ENCODE assay signal across 31 cellular contexts in genomic region chr22:20977019-20977418, GRCh38. TPM values are rescaled to one million over a fixed set of nuclear protein-coding genes. Genes with fewer than 3 reads are reported as not detected.
"Had no signal": no experiment of that assay in that cellular context is flagged by ENCODE, and none has a peak within 500 bp of the region (broad histone marks: within the 10 kb centered on the region; RNA-seq: fewer than 3 reads in every experiment).

No MANE protein-coding gene starts in this region.

- H3K36me3 Mint-ChIP-seq: activated naive CD4-positive, alpha-beta T cell treated with anti-CD3 and anti-CD28 coated beads, Interleukin-2, amount 10 ng/mL, durations not matched to agents 7 days and 5 days; brain had no signal

- FAIRE-seq: endometrium, endothelial cell of umbilical vein, frontal cortex had no signal

- H3K27me3 Mint-ChIP-seq: activated B cell treated with CpG ODN at 0.5 μM for 24 hours; activated CD4-positive, alpha-beta memory T cell treated with anti-CD3 and anti-CD28 coated beads, Interleukin-2, amount 10 ng/mL, durations not matched to agents 7 days and 5 days; activated CD4-positive, alpha-beta T cell treated with anti-CD3 and anti-CD28 coated beads, Interleukin-2, amount 10 ng/mL, durations not matched to agents 7 days and 5 days; activated naive CD8-positive, alpha-beta T cell treated with anti-CD3 and anti-CD28 coated beads, Interleukin-2, amount 10 ng/mL, durations not matched to agents 7 days and 5 days; activated T-cell treated with anti-CD3 and anti-CD28 coated beads, Interleukin-2, amount 50 U/mL, for 24 hours; brain; T-helper 17 cell had no signal

- ATAC-seq: activated naive CD4-positive, alpha-beta T cell treated with anti-CD3 and anti-CD28 coated beads, Interleukin-2, amount 50 U/mL, for 72 hours; activated T-cell treated with anti-CD3 and anti-CD28 coated beads, Interleukin-2, amount 50 U/mL, for 72 hours; T-helper 17 cell had no signal

- H3K4me3 Mint-ChIP-seq: activated B cell treated with CpG ODN at 0.5 μM for 24 hours; activated CD4-positive, alpha-beta memory T cell treated with anti-CD3 and anti-CD28 coated beads, Interleukin-2, amount 10 ng/mL, durations not matched to agents 7 days and 5 days; activated CD4-positive, alpha-beta T cell treated with anti-CD3 and anti-CD28 coated beads, Interleukin-2, amount 10 ng/mL, durations not matched to agents 7 days and 5 days; activated naive CD4-positive, alpha-beta T cell treated with anti-CD3 and anti-CD28 coated beads, Interleukin-2, amount 10 ng/mL, durations not matched to agents 7 days and 5 days; activated naive CD8-positive, alpha-beta T cell treated with anti-CD3 and anti-CD28 coated beads, Interleukin-2, amount 10 ng/mL, durations not matched to agents 7 days and 5 days; activated T-cell treated with anti-CD3 and anti-CD28 coated beads, Interleukin-2, amount 50 U/mL, for 24 hours; activated T-cell treated with anti-CD3 and anti-CD28 coated beads, Interleukin-2, amount 50 U/mL, for 72 hours; brain; T-helper 17 cell; T-helper 2 cell treated with Interferon-gamma antibody and Interleukin-4, amounts not matched to agents 5 μg/mL and 100 μg/mL, for 36 hours had no signal

- H3K9me3 Mint-ChIP-seq: activated T-cell treated with anti-CD3 and anti-CD28 coated beads, Interleukin-2, amount 50 U/mL, for 24 hours had no signal

- DNase-seq: activated B cell treated with CpG ODN at 0.5 μM for 24 hours; activated CD4-positive, alpha-beta memory T cell treated with anti-CD3 and anti-CD28 coated beads, Interleukin-2, amount 10 ng/mL, durations not matched to agents 7 days and 5 days; activated CD4-positive, alpha-beta T cell treated with anti-CD3 and anti-CD28 coated beads for 1 hour; activated CD4-positive, alpha-beta T cell treated with anti-CD3 and anti-CD28 coated beads for 4 hours; activated CD4-positive, alpha-beta T cell treated with anti-CD3 and anti-CD28 coated beads, Interleukin-2, amount 10 ng/mL, durations not matched to agents 7 days and 5 days; activated CD4-positive, alpha-beta T cell treated with anti-CD3 and anti-CD28 coated beads, Interleukin-2, amount 50 U/mL, for 4 hours; activated CD8-positive, alpha-beta memory T cell treated with anti-CD3 and anti-CD28 coated beads, Interleukin-2, amount 50 U/mL, for 48 hours; activated gamma-delta T cell; activated naive CD4-positive, alpha-beta T cell; activated naive CD4-positive, alpha-beta T cell treated with anti-CD3 and anti-CD28 coated beads, Interleukin-2, amount 10 ng/mL, durations not matched to agents 7 days and 5 days; activated naive CD8-positive, alpha-beta T cell treated with anti-CD3 and anti-CD28 coated beads, Interleukin-2, amount 10 ng/mL, durations not matched to agents 7 days and 5 days; activated T-cell treated with anti-CD3 and anti-CD28 coated beads for 4 hours; activated T-cell treated with anti-CD3 and anti-CD28 coated beads, Interleukin-2, amount 50 U/mL, for 24 hours; activated T-cell treated with anti-CD3 and anti-CD28 coated beads, Interleukin-2, amount 50 U/mL, for 72 hours; central memory CD4-positive, alpha-beta T cell; cerebellar nuclear complex; colonic mucosa; effector CD8-positive, alpha-beta T cell; esophagus squamous epithelium; T-helper 1 cell; T-helper 17 cell; T1000; WERI-Rb-1 had no signal

- H3K27ac Mint-ChIP-seq: activated B cell treated with CpG ODN at 0.5 μM for 24 hours; activated CD4-positive, alpha-beta memory T cell treated with anti-CD3 and anti-CD28 coated beads, Interleukin-2, amount 10 ng/mL, durations not matched to agents 7 days and 5 days; activated CD4-positive, alpha-beta T cell treated with anti-CD3 and anti-CD28 coated beads, Interleukin-2, amount 10 ng/mL, durations not matched to agents 7 days and 5 days; activated naive CD4-positive, alpha-beta T cell treated with anti-CD3 and anti-CD28 coated beads, Interleukin-2, amount 10 ng/mL, durations not matched to agents 7 days and 5 days; activated naive CD4-positive, alpha-beta T cell treated with anti-CD3 and anti-CD28 coated beads, Interleukin-2, amount 50 U/mL, for 72 hours; activated naive CD8-positive, alpha-beta T cell treated with anti-CD3 and anti-CD28 coated beads, Interleukin-2, amount 10 ng/mL, durations not matched to agents 7 days and 5 days; activated T-cell treated with anti-CD3 and anti-CD28 coated beads, Interleukin-2, amount 50 U/mL, for 24 hours; activated T-cell treated with anti-CD3 and anti-CD28 coated beads, Interleukin-2, amount 50 U/mL, for 72 hours; brain; T-helper 17 cell; T-helper 2 cell treated with Interferon-gamma antibody and Interleukin-4, amounts not matched to agents 5 μg/mL and 100 μg/mL, for 36 hours had no signal

RNA-seq across cellular contexts. Expression of gene AIFM3, which starts 10.0 kb away (rescaled TPM):
- total RNA-seq: ascending aorta, endothelial cell of umbilical vein had no signal

RNA-seq across cellular contexts. Expression of gene P2RX6, which starts 37.9 kb away (rescaled TPM):
- total RNA-seq: ascending aorta, dermis microvascular lymphatic vessel endothelial cell, endothelial cell of umbilical vein had no signal

RNA-seq across cellular contexts. Expression of gene SLC7A4, which starts 55.3 kb away (rescaled TPM):
- total RNA-seq: activated B cell treated with CpG ODN at 0.5 μM for 24 hours; activated CD4-positive, alpha-beta memory T cell treated with anti-CD3 and anti-CD28 coated beads, Interleukin-2, amount 10 ng/mL, durations not matched to agents 7 days and 5 days; activated naive CD4-positive, alpha-beta T cell treated with anti-CD3 and anti-CD28 coated beads, Interleukin-2, amount 50 U/mL, for 72 hours; activated T-cell treated with anti-CD3 and anti-CD28 coated beads, Interleukin-2, amount 50 U/mL, for 72 hours; dermis microvascular lymphatic vessel endothelial cell; endothelial cell of umbilical vein had no signal
